1 cellular context compared by ENCODE assay signal in the genomic region with DNA sequence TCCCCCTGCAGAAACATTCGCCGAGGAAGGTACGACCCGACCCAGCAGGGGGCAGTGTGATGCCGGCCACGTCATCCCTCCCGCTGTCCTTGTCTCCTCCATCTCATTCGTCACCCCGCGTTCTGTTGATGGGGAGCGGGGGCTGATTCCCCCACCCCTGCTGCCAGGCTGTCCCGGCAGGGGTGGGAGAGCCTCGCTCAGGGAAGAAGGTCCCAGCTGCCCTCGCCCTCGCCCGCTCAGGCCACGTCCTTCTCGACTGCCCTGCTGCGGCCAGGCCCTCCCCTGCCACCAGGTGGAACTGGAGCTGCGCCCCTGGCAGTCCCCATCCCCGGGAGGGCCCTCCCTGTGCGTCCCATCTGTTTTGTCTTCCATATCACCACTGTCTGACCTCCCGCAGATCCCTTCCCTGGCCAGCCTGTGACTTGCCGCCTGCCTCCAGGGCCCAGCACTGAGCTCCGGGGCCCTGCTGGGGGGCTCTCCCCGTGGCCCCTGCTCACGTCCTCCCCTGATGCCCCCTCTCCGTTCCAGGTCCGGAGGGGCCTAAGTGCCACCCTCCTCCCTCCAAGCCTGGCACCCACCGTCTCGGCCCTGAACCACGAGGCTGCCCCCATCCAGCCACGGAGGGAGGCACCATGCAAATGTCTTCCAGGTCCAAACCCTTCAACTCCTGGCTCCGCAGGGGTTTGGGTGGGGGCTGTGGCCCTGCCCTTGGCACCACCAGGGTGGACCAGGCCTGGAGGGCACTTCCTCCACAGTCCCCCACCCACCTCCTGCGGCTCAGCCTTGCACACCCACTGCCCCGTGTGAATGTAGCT.
TF ChIP-seq lines count a peak whose summit lies in the region.

No MANE protein-coding gene starts in this region.

TF ChIP-seq in K562, 482 proteins besides CTCF, POLR2A, EP300 and RAD21 (continued from another document):
- TF ChIP-seq TOE1 (IDR thresholded peaks at IDR 0.05; ENCODE audit: borderline replicate concordance) (peak; percentile 56; the same call in 1 of the 2 replicates), TOE1 (CRISPR knock-in tag; IDR thresholded peaks at IDR 0.05; ENCODE audit: borderline replicate concordance, low read depth) (no peak), ZSCAN32 (CRISPR knock-in tag; IDR thresholded peaks at IDR 0.05) (no peak), ZNF133 (CRISPR knock-in tag; IDR thresholded peaks at IDR 0.05) (no peak), MECOM (CRISPR knock-in tag; IDR thresholded peaks at IDR 0.05) (no peak), SRSF7 (optimal IDR thresholded peaks at IDR 0.05; ENCODE audit: low read depth, low read length) (no peak), MCM2 (IDR thresholded peaks at IDR 0.05; ENCODE audit: low read depth) (no peak), ZC3H8 (IDR thresholded peaks at IDR 0.05) (no peak)
- TF ChIP-seq, protein P1, sequence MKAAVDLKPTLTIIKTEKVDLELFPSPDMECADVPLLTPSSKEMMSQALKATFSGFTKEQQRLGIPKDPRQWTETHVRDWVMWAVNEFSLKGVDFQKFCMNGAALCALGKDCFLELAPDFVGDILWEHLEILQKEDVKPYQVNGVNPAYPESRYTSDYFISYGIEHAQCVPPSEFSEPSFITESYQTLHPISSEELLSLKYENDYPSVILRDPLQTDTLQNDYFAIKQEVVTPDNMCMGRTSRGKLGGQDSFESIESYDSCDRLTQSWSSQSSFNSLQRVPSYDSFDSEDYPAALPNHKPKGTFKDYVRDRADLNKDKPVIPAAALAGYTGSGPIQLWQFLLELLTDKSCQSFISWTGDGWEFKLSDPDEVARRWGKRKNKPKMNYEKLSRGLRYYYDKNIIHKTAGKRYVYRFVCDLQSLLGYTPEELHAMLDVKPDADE (conservative IDR thresholded peaks at IDR 0.05; ENCODE audit: control insufficient read depth, low read depth, low read length): no peak
